Comparison of ENCODE assay signal across 24 cellular contexts in genomic region chr19:30091456-30091855, GRCh38.
"Had no signal": no experiment of that assay in that cellular context is flagged by ENCODE, and none has a peak within 500 bp of the region (broad histone marks: within the 10 kb centered on the region; RNA-seq: fewer than 3 reads in every experiment).

No MANE protein-coding gene starts in this region.

- H3K4me3 Mint-ChIP-seq: endodermal cell; memory B cell; mesothelial cell of epicardium; natural killer cell; neural crest cell; stimulated activated naive B cell treated with anti-CD40 and anti-IgM and Interleukin-4, amounts not matched to agents 10 μg/mL and 1 μg/mL and 100 μg/mL, for 72 hours; stimulated activated naive CD8-positive, alpha-beta T cell treated with anti-CD3 and anti-CD28 coated beads, Interleukin-15, amount 100 ng/mL, for 72 hours had no signal

- H3K27ac Mint-ChIP-seq: endodermal cell; memory B cell; mesothelial cell of epicardium; natural killer cell; stimulated activated naive B cell treated with anti-CD40 and anti-IgM and Interleukin-4, amounts not matched to agents 10 μg/mL and 1 μg/mL and 100 μg/mL, for 72 hours; stimulated activated naive CD8-positive, alpha-beta T cell treated with anti-CD3 and anti-CD28 coated beads, Interleukin-15, amount 100 ng/mL, for 72 hours had no signal

- H3K36me3 ChIP-seq: heart left ventricle, left lung, lower lobe of right lung, right lobe of liver, tibial nerve had no signal

- ATAC-seq: foreskin keratinocyte; heart left ventricle; left lung; lower lobe of right lung; natural killer cell; psoas muscle; right lobe of liver; stimulated activated naive B cell treated with anti-CD40 and anti-IgM and Interleukin-4, amounts not matched to agents 10 μg/mL and 1 μg/mL and 100 μg/mL, for 72 hours; stimulated activated naive CD8-positive, alpha-beta T cell treated with anti-CD3 and anti-CD28 coated beads, Interleukin-15, amount 100 ng/mL, for 72 hours had no signal

- H3K9me3 Mint-ChIP-seq: endodermal cell; memory B cell; mesothelial cell of epicardium; natural killer cell; neural crest cell; stimulated activated naive B cell treated with anti-CD40 and anti-IgM and Interleukin-4, amounts not matched to agents 10 μg/mL and 1 μg/mL and 100 μg/mL, for 72 hours; stimulated activated naive CD8-positive, alpha-beta T cell treated with anti-CD3 and anti-CD28 coated beads, Interleukin-15, amount 100 ng/mL, for 72 hours had no signal

- H3K4me1 ChIP-seq: foreskin keratinocyte, heart left ventricle, left lung, lower lobe of right lung, parathyroid adenoma, psoas muscle, right lobe of liver, testis, tibial nerve had no signal

- H3K27me3 ChIP-seq: foreskin keratinocyte, heart left ventricle, right lobe of liver, testis, tibial nerve had no signal

- H3K4me3 ChIP-seq: coronary artery, heart left ventricle, left lung, lower lobe of right lung, psoas muscle, right lobe of liver, testis, tibial nerve had no signal

- H3K9ac ChIP-seq: parathyroid adenoma had no signal

- H3K27ac ChIP-seq: coronary artery, foreskin keratinocyte, heart left ventricle, left lung, lower lobe of right lung, parathyroid adenoma, psoas muscle, right lobe of liver, testis, tibial nerve had no signal

- H3K4me1 Mint-ChIP-seq: endodermal cell; memory B cell; mesothelial cell of epicardium; natural killer cell; neural crest cell; stimulated activated naive B cell treated with anti-CD40 and anti-IgM and Interleukin-4, amounts not matched to agents 10 μg/mL and 1 μg/mL and 100 μg/mL, for 72 hours; stimulated activated naive CD8-positive, alpha-beta T cell treated with anti-CD3 and anti-CD28 coated beads, Interleukin-15, amount 100 ng/mL, for 72 hours had no signal

- H3K79me2 ChIP-seq: parathyroid adenoma had no signal

- DNase-seq: effector CD4-positive, alpha-beta T cell; endodermal cell; erythroblast; foreskin keratinocyte; hypothalamus; left lung; lower lobe of right lung; natural killer cell; occipital lobe; retina; right lobe of liver; stimulated activated CD4-positive, alpha-beta T cell treated with anti-CD3 and anti-CD28 coated beads, Interleukin-2, amount 100 ng/mL, for 24 hours; stimulated activated CD4-positive, alpha-beta T cell treated with anti-CD3 and anti-CD28 coated beads, Interleukin-4, amount 100 ng/mL, for 4 hours; stimulated activated naive B cell treated with anti-CD40 and anti-IgM and Interleukin-4, amounts not matched to agents 10 μg/mL and 1 μg/mL and 100 μg/mL, for 72 hours; stimulated activated naive CD8-positive, alpha-beta T cell treated with anti-CD3 and anti-CD28 coated beads, Interleukin-15, amount 100 ng/mL, for 72 hours; testis had no signal

- H2AFZ ChIP-seq: parathyroid adenoma had no signal

- H3K9me3 ChIP-seq: heart left ventricle, left lung, lower lobe of right lung, psoas muscle, right lobe of liver, testis, tibial nerve had no signal

- H3K36me3 Mint-ChIP-seq: memory B cell; mesothelial cell of epicardium; natural killer cell; stimulated activated naive B cell treated with anti-CD40 and anti-IgM and Interleukin-4, amounts not matched to agents 10 μg/mL and 1 μg/mL and 100 μg/mL, for 72 hours had no signal
